In genomic region chr3:147267431-147267830, GRCh38 we compare ENCODE assay signal across 19 cellular contexts.
"Had no signal": no experiment of that assay in that cellular context is flagged by ENCODE, and none has a peak within 500 bp of the region (broad histone marks: within the 10 kb centered on the region; RNA-seq: fewer than 3 reads in every experiment).

No MANE protein-coding gene starts in this region.

- H3K9me3 ChIP-seq: thyroid gland had no signal

- H3K4me3 ChIP-seq: esophagus squamous epithelium, left ventricle myocardium inferior, thyroid gland had no signal

- DNase-seq: activated CD4-positive, alpha-beta T cell treated with anti-CD3 and anti-CD28 coated beads, Interleukin-2, amount 10 ng/mL, durations not matched to agents 24 days and 14 days; activated CD8-positive, alpha-beta T cell treated with anti-CD3 and anti-CD28 coated beads for 36 hours; activated naive CD4-positive, alpha-beta T cell treated with Interleukin-2 at 50 U/mL for 16 hours; activated naive CD8-positive, alpha-beta T cell treated with anti-CD3 and anti-CD28 coated beads, Interleukin-2, amount 10 ng/mL, durations not matched to agents 7 days and 5 days; activated T-cell treated with anti-CD3 and anti-CD28 coated beads, Interleukin-2, amount 50 U/mL, for 1 hour; anterior cingulate cortex; dermis blood vessel endothelial cell; effector memory CD8-positive, alpha-beta T cell; esophagus squamous epithelium; kidney glomerular epithelial cell; left ventricle myocardium inferior; mammary epithelial cell; midbrain; retina; stimulated activated CD8-positive, alpha-beta memory T cell treated with anti-CD3 and anti-CD28 coated beads, Interleukin-4, amount 100 ng/mL, for 48 hours; stimulated activated naive CD4-positive, alpha-beta T cell treated with Interleukin-2 at 50 U/mL for 16 hours; T-helper 9 cell; thyroid gland had no signal

- H3K27ac ChIP-seq: esophagus squamous epithelium, left ventricle myocardium inferior, thyroid gland had no signal

- H3K4me1 ChIP-seq: esophagus squamous epithelium, left ventricle myocardium inferior, thyroid gland had no signal

- H3K36me3 ChIP-seq: esophagus squamous epithelium, left ventricle myocardium inferior, thyroid gland had no signal

- H3K27me3 ChIP-seq: esophagus squamous epithelium, thyroid gland had no signal

- ATAC-seq: activated CD8-positive, alpha-beta T cell treated with anti-CD3 and anti-CD28 coated beads for 36 hours; activated T-helper 17 cell treated with anti-CD3 and anti-CD28 coated beads, Interleukin-2, amount 50 U/mL, for 72 hours; effector memory CD8-positive, alpha-beta T cell had no signal
